In the genomic region with DNA sequence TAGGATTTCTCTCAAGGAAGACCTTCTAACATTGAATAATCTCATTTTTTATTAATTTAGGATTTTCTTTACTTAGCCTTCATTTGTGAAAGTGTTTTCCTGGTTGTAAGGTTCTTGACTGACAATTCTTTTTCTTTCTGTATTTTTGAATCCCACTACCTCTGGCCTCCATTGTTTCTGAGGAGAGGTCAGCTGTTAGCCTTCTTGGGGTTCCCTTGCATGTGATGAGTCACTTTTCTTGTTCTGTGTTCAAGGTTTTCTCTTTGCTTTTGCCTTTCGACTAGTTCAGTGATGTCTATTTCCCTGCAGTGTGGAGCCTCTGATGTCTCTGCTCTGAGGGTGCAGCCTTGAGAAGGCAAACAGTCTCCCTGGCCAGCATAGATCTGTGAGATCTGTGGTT, we compare ENCODE assay signal across 11 cellular contexts.
DNase-seq lines count a peak whose midpoint lies in the region; ATAC-seq, FAIRE-seq and TF ChIP-seq lines count a peak whose summit lies in the region.
"Had no signal": no experiment of that assay in that cellular context is flagged by ENCODE, and none has a peak within 500 bp of the region (broad histone marks: within the 10 kb centered on the region; RNA-seq: fewer than 3 reads in every experiment).

No MANE protein-coding gene starts in this region.

- H3K27me3 ChIP-seq in HepG2 (ENCODE audit: control insufficient read depth in 1 of 2, insufficient read depth in 2 of 2, low read length in 2 of 2) = no peaks in the 10 kb centered on the region
- H3K27me3 ChIP-seq in right lobe of liver = no peaks in the 10 kb centered on the region
- no peaks in the 10 kb centered on the region for H3K27me3 ChIP-seq in esophagus muscularis mucosa
- H3K27me3 ChIP-seq: BE2C had no signal

- FAIRE-seq in HepG2 (lab: Jason Lieb, UNC) = no peak

- H3K9me3 Mint-ChIP-seq in WTC11 = peaks cover 31% of the 10 kb centered on the region

- no peak overlapping the region for H3K4me3 ChIP-seq in HepG2 (replicated peaks in 1 of 3; ENCODE audit: insufficient read depth in 1 of 3, low read depth in 2 of 3, low read length in 3 of 3)
- H3K4me3 ChIP-seq in right lobe of liver = no peak overlapping the region
- no peak overlapping the region for H3K4me3 ChIP-seq in esophagus muscularis mucosa

- TF ChIP-seq EP300 in HepG2 (IDR thresholded peaks at IDR 0.05; ENCODE audit: low read depth in 2 of 2, low read length in 2 of 2) (no peak), HepG2 (CRISPR knock-in tag; IDR thresholded peaks at IDR 0.05; ENCODE audit: borderline replicate concordance) (no peak), esophagus muscularis mucosa (IDR thresholded peaks at IDR 0.05) (no peak)

- CTCF ChIA-PET in HepG2 (lab: Yijun Ruan, JAX; ENCODE audit: low intra/inter-chr PET ratio, low total read pairs) (no interaction called here), WTC11 (lab: Charles Lee) (no interaction called here)

- no peak overlapping the region for H3K4me3 Mint-ChIP-seq in WTC11
- H3K4me3 Mint-ChIP-seq: CD4-positive, alpha-beta memory T cell had no signal

- WGBS in HepG2 (ENCODE audit: low lambda C conversion rate) = 0% methylated on average over 1 of the region's 1 CpG
- 60% methylated on average over 1 of the region's 1 CpG for WGBS in right lobe of liver (ENCODE audit: insufficient coverage, low coverage, low lambda C conversion rate, missing lambda C conversion rate)
- 95% methylated on average over 1 of the region's 1 CpG for WGBS in esophagus muscularis mucosa

- TF ChIP-seq RAD21 in HepG2 (CRISPR knock-in tag; IDR thresholded peaks at IDR 0.05) = no peak

- H3K36me3 ChIP-seq in HepG2 (replicated peaks in 1 of 2; ENCODE audit: control insufficient read depth in 1 of 2, insufficient read depth in 2 of 2, low read length in 2 of 2) (no peaks in the 10 kb centered on the region), right lobe of liver (no peaks in the 10 kb centered on the region), esophagus muscularis mucosa (no peaks in the 10 kb centered on the region)
- H3K36me3 ChIP-seq: BE2C had no signal

- no peak for TF ChIP-seq POLR2A in HepG2 (IDR thresholded peaks at IDR 0.05; ENCODE audit: insufficient read depth in 1 of 2, low read depth in 2 of 2, low read length in 2 of 2)
- TF ChIP-seq POLR2A in right lobe of liver (IDR thresholded peaks at IDR 0.05) = no peak
- TF ChIP-seq POLR2A in esophagus muscularis mucosa (IDR thresholded peaks at IDR 0.05; ENCODE audit: low read depth) = no peak

- DNase-seq in HepG2 (ENCODE audit: low spot score) (no peak), right lobe of liver (no peak), WTC11 (ENCODE audit: low spot score) (no peak), esophagus muscularis mucosa (ENCODE audit: extremely low spot score) (peak; percentile 47), NCI-H69 (lab: John Stamatoyannopoulos, UW) (no peak), NCI-H187 (lab: John Stamatoyannopoulos, UW) (no peak)
- DNase-seq in effector CD4-positive, alpha-beta T cell = no peak
- DNase-seq: BE2C; CD4-positive, alpha-beta memory T cell; H7 had no signal

- H3K79me2 ChIP-seq in HepG2 (ENCODE audit: insufficient read depth, low read length) = no peaks in the 10 kb centered on the region

- H3K4me1 ChIP-seq in HepG2 (ENCODE audit: insufficient read depth, low read length) (no peaks in the 10 kb centered on the region), right lobe of liver (no peaks in the 10 kb centered on the region), esophagus muscularis mucosa (no peaks in the 10 kb centered on the region)
- H3K4me1 ChIP-seq: BE2C had no signal

- H3K4me1 Mint-ChIP-seq in WTC11 = peaks cover 20% of the 10 kb centered on the region
- H3K4me1 Mint-ChIP-seq: CD4-positive, alpha-beta memory T cell had no signal

- peaks cover 4% of the 10 kb centered on the region for H3K27me3 Mint-ChIP-seq in WTC11 (ENCODE audit: low read depth)

- no peak overlapping the region for H3K27ac Mint-ChIP-seq in WTC11
- H3K27ac Mint-ChIP-seq: CD4-positive, alpha-beta memory T cell had no signal

- peaks cover 9% of the 10 kb centered on the region; the same call in 1 of the 2 replicates for H3K36me3 Mint-ChIP-seq in WTC11
- H3K36me3 Mint-ChIP-seq: CD4-positive, alpha-beta memory T cell had no signal

- no TSS peak for BruUV-seq in HepG2 (replicated peaks; lab: Mats Ljungman, UMichigan)

- in situ Hi-C loops in HepG2 (cut with HindIII; ENCODE audit: extremely low pct_ligation_motif_present, low pct_unique_long_range_greater_than_20kb) = no loop called here

- ATAC-seq in HepG2 = no peak
- ATAC-seq in right lobe of liver = no peak
- ATAC-seq in WTC11 = no peak

- POLR2A ChIA-PET in HepG2 (lab: Yijun Ruan, JAX) = no interaction called here
- POLR2A ChIA-PET in WTC11 (lab: Charles Lee) = no interaction called here

- TF ChIP-seq CTCF in HepG2 (CRISPR knock-in tag; IDR thresholded peaks at IDR 0.05) (no peak), right lobe of liver (IDR thresholded peaks at IDR 0.05) (no peak), WTC11 (IDR thresholded peaks at IDR 0.05) (no peak), esophagus muscularis mucosa (IDR thresholded peaks at IDR 0.05) (no peak)

- H4K20me1 ChIP-seq in HepG2 (ENCODE audit: insufficient read depth, low read length) = no peaks in the 10 kb centered on the region

- H3K4me2 ChIP-seq in HepG2 (ENCODE audit: low read depth, low read length) = no peak overlapping the region

- H3K9ac ChIP-seq in HepG2 (ENCODE audit: insufficient read depth, low read depth, low read length) = no peak overlapping the region

- H3K9me3 ChIP-seq in HepG2 (ENCODE audit: low read length) = no peaks in the 10 kb centered on the region
- no peaks in the 10 kb centered on the region for H3K9me3 ChIP-seq in right lobe of liver
- peaks cover 0 to 5% (median 2%) of the 10 kb centered on the region in 4 donors for H3K9me3 ChIP-seq in esophagus muscularis mucosa
- H3K9me3 ChIP-seq: BE2C had no signal

- H2AFZ ChIP-seq in HepG2 (ENCODE audit: low read length) = no peak overlapping the region

- intact Hi-C loops in HepG2 (cut with micrococcal nuclease; ENCODE audit: unreplicated experiment) = no loop called here
- intact Hi-C loops in right lobe of liver (cut with DNase I) = no loop called here
- intact Hi-C loops in esophagus muscularis mucosa (cut with DNase I) = no loop called here

- H3K27ac ChIP-seq in HepG2 (ENCODE audit: extremely low read length, insufficient read depth, low read length) = no peak overlapping the region
- no peak overlapping the region for H3K27ac ChIP-seq in right lobe of liver
- H3K27ac ChIP-seq in esophagus muscularis mucosa (replicated peaks in 1 of 4) = no peak overlapping the region
- H3K27ac ChIP-seq: C4-2B had no signal

TF ChIP-seq in HepG2, 621 proteins besides CTCF, POLR2A, EP300 and RAD21 (continues in another document):
- TF ChIP-seq ZSCAN22 (CRISPR knock-in tag; IDR thresholded peaks at IDR 0.05) (no peak), CHCHD3 (CRISPR knock-in tag; IDR thresholded peaks at IDR 0.05) (no peak), ZNF431 (CRISPR knock-in tag; IDR thresholded peaks at IDR 0.05; ENCODE audit: borderline replicate concordance, low read depth) (no peak)
- TF ChIP-seq, protein P1, sequence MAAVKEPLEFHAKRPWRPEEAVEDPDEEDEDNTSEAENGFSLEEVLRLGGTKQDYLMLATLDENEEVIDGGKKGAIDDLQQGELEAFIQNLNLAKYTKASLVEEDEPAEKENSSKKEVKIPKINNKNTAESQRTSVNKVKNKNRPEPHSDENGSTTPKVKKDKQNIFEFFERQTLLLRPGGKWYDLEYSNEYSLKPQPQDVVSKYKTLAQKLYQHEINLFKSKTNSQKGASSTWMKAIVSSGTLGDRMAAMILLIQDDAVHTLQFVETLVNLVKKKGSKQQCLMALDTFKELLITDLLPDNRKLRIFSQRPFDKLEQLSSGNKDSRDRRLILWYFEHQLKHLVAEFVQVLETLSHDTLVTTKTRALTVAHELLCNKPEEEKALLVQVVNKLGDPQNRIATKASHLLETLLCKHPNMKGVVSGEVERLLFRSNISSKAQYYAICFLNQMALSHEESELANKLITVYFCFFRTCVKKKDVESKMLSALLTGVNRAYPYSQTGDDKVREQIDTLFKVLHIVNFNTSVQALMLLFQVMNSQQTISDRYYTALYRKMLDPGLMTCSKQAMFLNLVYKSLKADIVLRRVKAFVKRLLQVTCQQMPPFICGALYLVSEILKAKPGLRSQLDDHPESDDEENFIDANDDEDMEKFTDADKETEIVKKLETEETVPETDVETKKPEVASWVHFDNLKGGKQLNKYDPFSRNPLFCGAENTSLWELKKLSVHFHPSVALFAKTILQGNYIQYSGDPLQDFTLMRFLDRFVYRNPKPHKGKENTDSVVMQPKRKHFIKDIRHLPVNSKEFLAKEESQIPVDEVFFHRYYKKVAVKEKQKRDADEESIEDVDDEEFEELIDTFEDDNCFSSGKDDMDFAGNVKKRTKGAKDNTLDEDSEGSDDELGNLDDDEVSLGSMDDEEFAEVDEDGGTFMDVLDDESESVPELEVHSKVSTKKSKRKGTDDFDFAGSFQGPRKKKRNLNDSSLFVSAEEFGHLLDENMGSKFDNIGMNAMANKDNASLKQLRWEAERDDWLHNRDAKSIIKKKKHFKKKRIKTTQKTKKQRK (IDR thresholded peaks at IDR 0.05; ENCODE audit: low read length) = no peak

TF ChIP-seq in WTC11, 78 proteins besides CTCF, POLR2A, EP300 and RAD21:
- no peak for TF ChIP-seq ZNF263 (CRISPR knock-in tag; IDR thresholded peaks at IDR 0.05; ENCODE audit: low read depth)
- peak; percentile 90 for TF ChIP-seq ZNF317 (CRISPR knock-in tag; IDR thresholded peaks at IDR 0.05; ENCODE audit: borderline replicate concordance, low read depth)
